17 cellular contexts compared by ENCODE assay signal in the genomic region with DNA sequence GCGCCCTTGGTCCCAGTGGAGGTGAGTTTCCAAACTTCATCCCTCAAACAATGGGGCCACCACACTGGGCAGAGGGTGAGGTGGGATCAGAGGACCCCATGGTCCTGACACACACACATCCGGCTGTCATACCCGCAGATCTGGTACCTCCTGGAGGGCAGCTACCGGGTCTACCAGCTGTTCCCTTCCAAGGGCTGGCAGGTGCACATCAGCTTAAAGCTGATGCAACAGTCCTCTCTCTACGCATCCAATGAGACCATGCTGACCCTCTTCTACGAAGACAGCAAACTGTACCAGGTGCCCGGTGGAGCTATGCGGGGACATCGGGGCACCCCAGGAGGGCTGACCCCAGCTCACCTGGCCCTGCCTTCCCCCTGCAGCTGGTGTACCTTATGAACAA. TPM values are rescaled to one million over a fixed set of nuclear protein-coding genes. Genes with fewer than 3 reads are reported as not detected.
DNase-seq lines count a peak whose midpoint lies in the region; ATAC-seq, FAIRE-seq and TF ChIP-seq lines count a peak whose summit lies in the region.
"Had no signal": no experiment of that assay in that cellular context is flagged by ENCODE, and none has a peak within 500 bp of the region (broad histone marks: within the 10 kb centered on the region; RNA-seq: fewer than 3 reads in every experiment).

No MANE protein-coding gene starts in this region.

- peaks cover 9% of the 10 kb centered on the region; the same call in 1 of the 3 replicates for H3K4me1 ChIP-seq in A549
- peaks cover 18% of the 10 kb centered on the region for H3K4me1 ChIP-seq in CD4-positive, CD25-positive, alpha-beta regulatory T cell (ENCODE audit: control insufficient read depth, insufficient read depth, low read length, poor library complexity, severe bottlenecking)

- FAIRE-seq in A549 (lab: Jason Lieb, UNC): peak; percentile 36

- no peak for TF ChIP-seq POLR2A in A549 (IDR thresholded peaks at IDR 0.05; ENCODE audit: low read length)

- no peaks in the 10 kb centered on the region for H3K36me3 ChIP-seq in CD4-positive, CD25-positive, alpha-beta regulatory T cell (ENCODE audit: control insufficient read depth, insufficient read depth, low read length)
- H3K36me3 ChIP-seq: BLaER1 had no signal

- peak overlapping the region; percentile 54 to 87 (median 77) for H3K4me3 Mint-ChIP-seq in CD4-positive, CD25-positive, alpha-beta regulatory T cell
- peak overlapping the region; percentile 32 to 84 (median 81) for H3K4me3 Mint-ChIP-seq in immature natural killer cell

- no peak overlapping the region; the same call in 2 of the 3 replicates for H3K4me2 ChIP-seq in A549

- DNase-seq in A549 (ENCODE audit: low read depth in 1 of 2, low spot score in 1 of 2) (no peak), NCI-H69 (lab: John Stamatoyannopoulos, UW) (peak; percentile 23), immature natural killer cell (no peak), occipital lobe (lab: John Stamatoyannopoulos, UW) (no peak), sciatic nerve (ENCODE audit: low spot score) (no peak), hypothalamus (lab: John Stamatoyannopoulos, UW) (no peak)
- no peak for DNase-seq in CD4-positive, CD25-positive, alpha-beta regulatory T cell
- DNase-seq: activated CD4-positive, alpha-beta T cell treated with anti-CD3 and anti-CD28 coated beads, Interleukin-2, amount 50 U/mL, for 48 hours; activated effector memory CD4-positive, alpha-beta T cell treated with anti-CD3 and anti-CD28 coated beads, Interleukin-2, amount 50 U/mL, for 16 hours; effector CD8-positive, alpha-beta T cell; Kasumi-1; left colon; NCI-H1694; NCI-H526; retina had no signal

- intact Hi-C loops in sciatic nerve (cut with DNase I): loop anchor here (10.0 kb wide), 1 partner anchor 916 kb away; no protein-coding TSS in a partner anchor

- no peak for TF ChIP-seq EP300 in A549 (IDR thresholded peaks at IDR 0.05)

- no peaks in the 10 kb centered on the region for H3K27me3 ChIP-seq in CD4-positive, CD25-positive, alpha-beta regulatory T cell (ENCODE audit: control insufficient read depth, insufficient read depth, low read length)

- no peak overlapping the region for H3K4me3 ChIP-seq in A549
- no peak overlapping the region for H3K4me3 ChIP-seq in CD4-positive, CD25-positive, alpha-beta regulatory T cell (ENCODE audit: low read depth, low read length)

- ATAC-seq in A549 (no peak), sciatic nerve (no peak)
- no peak for ATAC-seq in CD4-positive, CD25-positive, alpha-beta regulatory T cell (ENCODE audit: low read depth in 2 of 2)
- ATAC-seq: left colon had no signal

- CTCF ChIA-PET in A549 (lab: Yijun Ruan, JAX): interaction anchor here (0.6 to 4.3 kb wide), 16 partner anchors 8 to 612 kb away, joined by 3 to 29 read pairs (median 4); partner anchors contain the start of genes CATSPERG, FAM98C, PPP1R14A and PSMD8

- H3K27ac ChIP-seq in A549: no peak overlapping the region
- no peak overlapping the region for H3K27ac ChIP-seq in CD4-positive, CD25-positive, alpha-beta regulatory T cell (ENCODE audit: insufficient read depth, low read length, poor library complexity, severe bottlenecking)
- H3K27ac ChIP-seq: BLaER1 had no signal

- H3K27me3 Mint-ChIP-seq in CD4-positive, CD25-positive, alpha-beta regulatory T cell: peaks cover 32% of the 10 kb centered on the region
- peaks cover 6 to 15% (median 13%) of the 10 kb centered on the region in 3 donors for H3K27me3 Mint-ChIP-seq in immature natural killer cell (ENCODE audit: low read depth in 3 of 3)

- peak overlapping the region in 1 of 3 donors; percentile 81 for H3K27ac Mint-ChIP-seq in CD4-positive, CD25-positive, alpha-beta regulatory T cell
- H3K27ac Mint-ChIP-seq in immature natural killer cell: no peak overlapping the region

- no peak for TF ChIP-seq CTCF in A549 (IDR thresholded peaks at IDR 0.05)

- POLR2A ChIA-PET in A549 (lab: Yijun Ruan, JAX): interaction anchor here (3.0 kb wide), 1 partner anchor 14 kb away, joined by 41 read pairs; the partner anchor contains the start of gene PSMD8

- peaks cover 0 to 18% (median 6%) of the 10 kb centered on the region in 4 donors for H3K4me1 Mint-ChIP-seq in CD4-positive, CD25-positive, alpha-beta regulatory T cell
- H3K4me1 Mint-ChIP-seq in immature natural killer cell: peaks cover 0 to 9% of the 10 kb centered on the region in 2 donors

- H3K36me3 Mint-ChIP-seq in CD4-positive, CD25-positive, alpha-beta regulatory T cell: no peaks in the 10 kb centered on the region
- H3K36me3 Mint-ChIP-seq in immature natural killer cell: no peaks in the 10 kb centered on the region

- peaks cover 0 to 3% (median 0%) of the 10 kb centered on the region in 7 donors for H3K9me3 Mint-ChIP-seq in CD4-positive, CD25-positive, alpha-beta regulatory T cell
- H3K9me3 Mint-ChIP-seq in immature natural killer cell: no peaks in the 10 kb centered on the region

- no peaks in the 10 kb centered on the region for H3K9me3 ChIP-seq in A549
- no peaks in the 10 kb centered on the region for H3K9me3 ChIP-seq in CD4-positive, CD25-positive, alpha-beta regulatory T cell (ENCODE audit: control insufficient read depth in 2 of 2, low read length in 2 of 2)

- no peak for TF ChIP-seq RAD21 in A549 (conservative IDR thresholded peaks at IDR 0.05 in 1 of 2, IDR thresholded peaks at IDR 0.05 in 1 of 2)

- 30% methylated on average over 9 of the region's 9 CpGs for WGBS in A549 (ENCODE audit: missing lambda C conversion rate)

TF ChIP-seq in A549, 52 proteins besides CTCF, POLR2A, EP300 and RAD21 (continues in another document):
- TF ChIP-seq FOSB (CRISPR knock-in tag; IDR thresholded peaks at IDR 0.05) (no peak), HOXA7 (CRISPR knock-in tag; IDR thresholded peaks at IDR 0.05) (no peak), TFCP2L1 (CRISPR knock-in tag; IDR thresholded peaks at IDR 0.05) (no peak), RFX5 (IDR thresholded peaks at IDR 0.05) (no peak), NFE2L2 (conservative IDR thresholded peaks at IDR 0.05; ENCODE audit: low read length) (no peak), ESRRA (IDR thresholded peaks at IDR 0.05; ENCODE audit: borderline replicate concordance, low read length) (no peak)

RNA-seq across cellular contexts. Expression of gene PSMD8, which starts 14.0 kb away (rescaled TPM):
- polyA plus RNA-seq in A549 (2011; rRNA removed) (437 and 469 TPM in 2 replicates), A549 (2017; fragmentation: RNase III; extraction: RNeasy Plus Mini Kit Qiagen cat#74134 plus additional on column Dnase treatment) (456 to 462 TPM (median 458 TPM) in 3 replicates), immature natural killer cell (100 to 1,000 TPM; 210 to 298 (median 236) TPM)
- 941 and 1,147 TPM in 2 replicates for polyA plus RNA-seq in A549 (2012; cell fraction: cytosol; rRNA removed)
- polyA plus RNA-seq in A549 (2012; cell fraction: nucleus; rRNA removed): 541 and 764 TPM in 2 replicates
- polyA minus RNA-seq in A549 (2011; rRNA and poly(A)+ RNA removed): 402 and 496 TPM in 2 replicates
- 104 TPM for total RNA-seq in CD4-positive, CD25-positive, alpha-beta regulatory T cell
- 100 to 1,000 TPM; 177 to 254 (median 222) TPM for polyA plus RNA-seq in CD4-positive, CD25-positive, alpha-beta regulatory T cell
- total RNA-seq in occipital lobe (102 TPM), sciatic nerve (78.2 TPM)

RNA-seq across cellular contexts. Expression of gene CATSPERG, which starts 24.7 kb away (rescaled TPM):
- polyA plus RNA-seq in A549 (2011; rRNA removed): 1.4 and 1.7 TPM in 2 replicates
- 0.89 and 0.96 TPM in 2 replicates for polyA plus RNA-seq in A549 (2012; cell fraction: cytosol; rRNA removed)
- 3.0 and 4.6 TPM in 2 replicates for polyA plus RNA-seq in A549 (2012; cell fraction: nucleus; rRNA removed)
- polyA plus RNA-seq in A549 (2017; fragmentation: RNase III; extraction: RNeasy Plus Mini Kit Qiagen cat#74134 plus additional on column Dnase treatment): 0.62 to 1.4 TPM (median 0.80 TPM) in 3 replicates
- polyA minus RNA-seq in A549 (2011; rRNA and poly(A)+ RNA removed): 3.0 and 3.4 TPM in 2 replicates
- 12.6 TPM for total RNA-seq in CD4-positive, CD25-positive, alpha-beta regulatory T cell
- 1 to 10 TPM; 1.0 to 4.3 (median 1.9) TPM for polyA plus RNA-seq in CD4-positive, CD25-positive, alpha-beta regulatory T cell
- 10 to 100 TPM in 2 of 3 donors, 1 to 10 TPM in 1; 5.3 to 14.0 (median 11.6) TPM for polyA plus RNA-seq in immature natural killer cell
- total RNA-seq in occipital lobe: 10.5 TPM
- total RNA-seq in sciatic nerve: 8.6 TPM
- total RNA-seq: RPMI7951 had no signal

RNA-seq across cellular contexts. Expression of gene GGN, which starts 27.5 kb away (rescaled TPM):
- not detected in 2 replicates for polyA plus RNA-seq in A549 (2011; rRNA removed)
- 0.08 and 0.22 TPM in 2 replicates for polyA plus RNA-seq in A549 (2012; cell fraction: cytosol; rRNA removed)
- polyA plus RNA-seq in A549 (2012; cell fraction: nucleus; rRNA removed): 0.11 and 0.23 TPM in 2 replicates
- polyA plus RNA-seq in A549 (2017; fragmentation: RNase III; extraction: RNeasy Plus Mini Kit Qiagen cat#74134 plus additional on column Dnase treatment): 0.33 to 0.66 TPM (median 0.46 TPM) in 3 replicates
- not detected in 2 replicates for polyA minus RNA-seq in A549 (2011; rRNA and poly(A)+ RNA removed)
- total RNA-seq in CD4-positive, CD25-positive, alpha-beta regulatory T cell: 0.91 TPM
- not detected for polyA plus RNA-seq in CD4-positive, CD25-positive, alpha-beta regulatory T cell
- not detected for polyA plus RNA-seq in immature natural killer cell
- total RNA-seq in occipital lobe: 0.62 TPM
- 0.31 TPM for total RNA-seq in sciatic nerve

RNA-seq across cellular contexts. Expression of gene SPRED3, which starts 28.1 kb away (rescaled TPM):
- polyA plus RNA-seq in A549 (2011; rRNA removed) (3.0 and 3.5 TPM in 2 replicates), A549 (2017; fragmentation: RNase III; extraction: RNeasy Plus Mini Kit Qiagen cat#74134 plus additional on column Dnase treatment) (2.6 to 3.6 TPM (median 2.8 TPM) in 3 replicates), immature natural killer cell (not detected)
- polyA plus RNA-seq in A549 (2012; cell fraction: cytosol; rRNA removed): 2.3 and 2.6 TPM in 2 replicates
- 11.1 and 12.9 TPM in 2 replicates for polyA plus RNA-seq in A549 (2012; cell fraction: nucleus; rRNA removed)
- 4.0 and 8.1 TPM in 2 replicates for polyA minus RNA-seq in A549 (2011; rRNA and poly(A)+ RNA removed)
- 1.3 TPM for total RNA-seq in CD4-positive, CD25-positive, alpha-beta regulatory T cell
- polyA plus RNA-seq in CD4-positive, CD25-positive, alpha-beta regulatory T cell: under 1 TPM in 3 of 4 donors, not detected in 1; 0.06 to 0.13 (median 0.07) TPM
- total RNA-seq in occipital lobe (1.4 TPM), sciatic nerve (2.3 TPM)

RNA-seq across cellular contexts. Expression of gene KCNK6, which starts 40.7 kb away (rescaled TPM):
- polyA plus RNA-seq in A549 (2011; rRNA removed) (2.8 and 3.8 TPM in 2 replicates), A549 (2017; fragmentation: RNase III; extraction: RNeasy Plus Mini Kit Qiagen cat#74134 plus additional on column Dnase treatment) (2.4 to 2.8 TPM (median 2.4 TPM) in 3 replicates), immature natural killer cell (1 to 10 TPM in 2 of 3 donors, under 1 TPM in 1; 0.93 to 1.2 (median 1.0) TPM)
- polyA plus RNA-seq in A549 (2012; cell fraction: cytosol; rRNA removed): 1.4 and 2.6 TPM in 2 replicates
- 2.2 and 3.9 TPM in 2 replicates for polyA plus RNA-seq in A549 (2012; cell fraction: nucleus; rRNA removed)
- polyA minus RNA-seq in A549 (2011; rRNA and poly(A)+ RNA removed): 1.4 and 2.1 TPM in 2 replicates
- 8.7 TPM for total RNA-seq in CD4-positive, CD25-positive, alpha-beta regulatory T cell
- 1 to 10 TPM; 2.6 to 4.6 (median 2.7) TPM for polyA plus RNA-seq in CD4-positive, CD25-positive, alpha-beta regulatory T cell
- total RNA-seq in occipital lobe (0.31 TPM), sciatic nerve (4.1 TPM)
